Comparison of ENCODE assay signal across 10 cellular contexts in the genomic region with DNA sequence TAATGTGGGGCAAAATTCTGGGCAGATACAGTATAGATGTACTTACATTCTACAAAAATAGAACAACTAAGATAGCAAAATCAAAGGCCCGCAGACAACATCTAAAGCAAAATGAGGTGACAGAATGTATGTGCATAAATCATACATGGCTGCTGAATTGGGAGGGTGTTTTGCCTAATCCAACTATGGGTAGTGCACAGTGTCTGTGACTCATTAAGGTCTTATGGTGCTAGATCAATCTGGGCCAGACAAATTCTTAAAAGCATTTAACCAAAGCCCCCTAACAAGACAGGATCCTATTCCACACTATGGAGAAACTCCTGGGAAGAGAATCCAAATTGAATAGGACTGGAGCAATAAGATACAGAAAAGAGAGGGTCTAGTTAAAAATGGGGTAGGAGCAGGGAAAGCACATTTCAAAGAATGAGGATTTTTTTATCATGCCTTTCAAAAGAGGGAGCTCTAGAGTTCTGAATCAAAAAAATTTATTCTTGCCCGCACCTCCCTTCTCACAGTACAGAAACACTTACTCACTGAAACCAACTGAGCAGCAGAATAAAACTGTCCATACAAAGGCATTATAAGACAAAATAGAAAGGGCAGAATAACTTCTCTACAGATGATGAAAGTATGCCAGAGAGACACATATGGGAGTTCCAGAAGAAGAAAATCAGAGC.
DNase-seq lines count a peak whose midpoint lies in the region; ATAC-seq and TF ChIP-seq lines count a peak whose summit lies in the region.
"Had no signal": no experiment of that assay in that cellular context is flagged by ENCODE, and none has a peak within 500 bp of the region (broad histone marks: within the 10 kb centered on the region; RNA-seq: fewer than 3 reads in every experiment).

No MANE protein-coding gene starts in this region.

- intact Hi-C loops in activated T-helper 2 cell treated with anti-CD3 and anti-CD28 coated beads, Interferon-gamma antibody, Interleukin-2, Interleukin-4, amounts not matched to agents 10 μg/mL and 5 μg/mL and 100 μg/mL, durations not matched to agents 14 hours and 24 hours and 36 hours (cut with micrococcal nuclease) = no loop called here

- H3K9me3 Mint-ChIP-seq in activated naive CD4-positive, alpha-beta T cell treated with anti-CD3 and anti-CD28 coated beads, Interleukin-2, amount 50 U/mL, for 72 hours = peaks cover 9 to 11% of the 10 kb centered on the region in 2 donors
- H3K9me3 Mint-ChIP-seq in activated T-helper 2 cell treated with anti-CD3 and anti-CD28 coated beads, Interferon-gamma antibody, Interleukin-2, Interleukin-4, amounts not matched to agents 10 μg/mL and 5 μg/mL and 100 μg/mL, durations not matched to agents 14 hours and 24 hours and 36 hours = peaks cover 38% of the 10 kb centered on the region

- no peak overlapping the region for H3K4me2 ChIP-seq in OCI-LY3 (ENCODE audit: low read length)

- H3K27ac ChIP-seq in OCI-LY3 (ENCODE audit: low read length) = no peak overlapping the region
- no peak overlapping the region for H3K27ac ChIP-seq in thoracic aorta
- H3K27ac ChIP-seq in suprapubic skin = no peak overlapping the region

- no peaks in the 10 kb centered on the region for H3K27me3 ChIP-seq in OCI-LY3 (ENCODE audit: low read depth, low read length)
- no peaks in the 10 kb centered on the region for H3K27me3 ChIP-seq in thoracic aorta (replicated peaks; ENCODE audit: insufficient read depth)
- no peaks in the 10 kb centered on the region for H3K27me3 ChIP-seq in suprapubic skin

- no peak overlapping the region for H3K4me3 Mint-ChIP-seq in activated T-helper 2 cell treated with anti-CD3 and anti-CD28 coated beads, Interferon-gamma antibody, Interleukin-2, Interleukin-4, amounts not matched to agents 10 μg/mL and 5 μg/mL and 100 μg/mL, durations not matched to agents 14 hours and 24 hours and 36 hours (ENCODE audit: low read depth)
- H3K4me3 Mint-ChIP-seq: CD4-positive, CD25-positive, alpha-beta regulatory T cell had no signal

- 77% methylated on average over 2 of the region's 2 CpGs for WGBS in suprapubic skin

- H3K4me1 Mint-ChIP-seq in activated T-helper 2 cell treated with anti-CD3 and anti-CD28 coated beads, Interferon-gamma antibody, Interleukin-2, Interleukin-4, amounts not matched to agents 10 μg/mL and 5 μg/mL and 100 μg/mL, durations not matched to agents 14 hours and 24 hours and 36 hours (ENCODE audit: low read depth) = peaks cover 11% of the 10 kb centered on the region

- TF ChIP-seq POLR2A in suprapubic skin (IDR thresholded peaks at IDR 0.05) = no peak

- H3K36me3 ChIP-seq in OCI-LY3 (replicated peaks; ENCODE audit: low read depth, low read length) = peaks cover 4% of the 10 kb centered on the region
- H3K36me3 ChIP-seq in thoracic aorta = no peaks in the 10 kb centered on the region
- H3K36me3 ChIP-seq in suprapubic skin = no peaks in the 10 kb centered on the region

- no peak for TF ChIP-seq EP300 in suprapubic skin (IDR thresholded peaks at IDR 0.05)

- H3K9ac ChIP-seq in OCI-LY3 (ENCODE audit: low read length) = no peak overlapping the region

- no peak overlapping the region for H3K4me3 ChIP-seq in OCI-LY3 (ENCODE audit: low read length)
- no peak overlapping the region for H3K4me3 ChIP-seq in epithelial cell of esophagus (ENCODE audit: low read length)
- no peak overlapping the region for H3K4me3 ChIP-seq in thoracic aorta
- no peak overlapping the region for H3K4me3 ChIP-seq in suprapubic skin

- peaks cover 6 to 9% of the 10 kb centered on the region in 2 donors for H3K36me3 Mint-ChIP-seq in activated naive CD4-positive, alpha-beta T cell treated with anti-CD3 and anti-CD28 coated beads, Interleukin-2, amount 50 U/mL, for 72 hours
- H3K36me3 Mint-ChIP-seq in activated T-helper 2 cell treated with anti-CD3 and anti-CD28 coated beads, Interferon-gamma antibody, Interleukin-2, Interleukin-4, amounts not matched to agents 10 μg/mL and 5 μg/mL and 100 μg/mL, durations not matched to agents 14 hours and 24 hours and 36 hours (ENCODE audit: low read depth) = peaks cover 16% of the 10 kb centered on the region
- H3K36me3 Mint-ChIP-seq: CD4-positive, CD25-positive, alpha-beta regulatory T cell had no signal

- H3K27ac Mint-ChIP-seq in activated naive CD4-positive, alpha-beta T cell treated with anti-CD3 and anti-CD28 coated beads, Interleukin-2, amount 50 U/mL, for 72 hours = no peak overlapping the region
- H3K27ac Mint-ChIP-seq in activated T-helper 2 cell treated with anti-CD3 and anti-CD28 coated beads, Interferon-gamma antibody, Interleukin-2, Interleukin-4, amounts not matched to agents 10 μg/mL and 5 μg/mL and 100 μg/mL, durations not matched to agents 14 hours and 24 hours and 36 hours = no peak overlapping the region
- H3K27ac Mint-ChIP-seq: CD4-positive, CD25-positive, alpha-beta regulatory T cell had no signal

- peaks cover 2% of the 10 kb centered on the region for H3K27me3 Mint-ChIP-seq in activated T-helper 2 cell treated with anti-CD3 and anti-CD28 coated beads, Interferon-gamma antibody, Interleukin-2, Interleukin-4, amounts not matched to agents 10 μg/mL and 5 μg/mL and 100 μg/mL, durations not matched to agents 14 hours and 24 hours and 36 hours (ENCODE audit: low read depth)
- H3K27me3 Mint-ChIP-seq: CD4-positive, CD25-positive, alpha-beta regulatory T cell had no signal

- no peak for DNase-seq in activated naive CD4-positive, alpha-beta T cell treated with anti-CD3 and anti-CD28 coated beads, Interleukin-2, amount 50 U/mL, for 72 hours (ENCODE audit: low spot score in 2 of 2)
- no peak for DNase-seq in activated naive CD4-positive, alpha-beta T cell treated with Interleukin-2 at 50 U/mL for 16 hours
- peak; percentile 31 for DNase-seq in epithelial cell of esophagus (ENCODE audit: low read depth)
- DNase-seq in thoracic aorta (ENCODE audit: low spot score) = no peak
- DNase-seq in suprapubic skin (ENCODE audit: low spot score in 2 of 2) = no peak
- DNase-seq in activated T-helper 2 cell treated with anti-CD3 and anti-CD28 coated beads, Interferon-gamma antibody, Interleukin-2, Interleukin-4, amounts not matched to agents 10 μg/mL and 5 μg/mL and 100 μg/mL, durations not matched to agents 14 hours and 24 hours and 36 hours (ENCODE audit: low spot score) = no peak
- no peak for DNase-seq in activated T-cell treated with anti-CD3 and anti-CD28 coated beads, Interleukin-2, amount 50 U/mL, for 1 hour
- DNase-seq: CD4-positive, CD25-positive, alpha-beta regulatory T cell; NCI-H2029 treated with DMSO at 0.1 percent for 48 hours had no signal

- TF ChIP-seq CTCF in OCI-LY3 (IDR thresholded peaks at IDR 0.05; ENCODE audit: low read depth, low read length) = peak; percentile 46
- TF ChIP-seq CTCF in epithelial cell of esophagus (IDR thresholded peaks at IDR 0.05; ENCODE audit: insufficient read depth, low read depth, low read length, missing control alignments) = peak; percentile 46
- peak; percentile 28 for TF ChIP-seq CTCF in thoracic aorta (IDR thresholded peaks at IDR 0.05)
- no peak for TF ChIP-seq CTCF in suprapubic skin (IDR thresholded peaks at IDR 0.05)

- no peaks in the 10 kb centered on the region for H4K20me1 ChIP-seq in OCI-LY3 (ENCODE audit: insufficient read depth, low read length)

- peak; percentile 36 to 68 for ATAC-seq in activated naive CD4-positive, alpha-beta T cell treated with anti-CD3 and anti-CD28 coated beads, Interleukin-2, amount 50 U/mL, for 72 hours
- no peak for ATAC-seq in thoracic aorta (ENCODE audit: insufficient number of reproducible peaks, low FRiP score, low read depth)

- H3K79me2 ChIP-seq in OCI-LY3 (ENCODE audit: low read length) = no peaks in the 10 kb centered on the region

- no peak overlapping the region for H2AFZ ChIP-seq in OCI-LY3 (ENCODE audit: low read depth, low read length)

- H3K9me3 ChIP-seq in OCI-LY3 (ENCODE audit: insufficient read depth, low read length) (0 out of 2 replicates have a peak, but pooled peaks cover 3% of the 10 kb centered on the region), thoracic aorta (peaks cover 4% of the 10 kb centered on the region), suprapubic skin (no peaks in the 10 kb centered on the region)

- H3K4me1 ChIP-seq in OCI-LY3 (ENCODE audit: low read length) (peaks cover 2% of the 10 kb centered on the region; the same call in 1 of the 2 replicates), thoracic aorta (ENCODE audit: control insufficient read depth in 1 of 2, low read depth in 2 of 2) (no peaks in the 10 kb centered on the region), suprapubic skin (no peaks in the 10 kb centered on the region)

Comparison
In these comparisons a context has a peak if more than half of its experiments do, and no peak if none do; other contexts are left out.
1. CTCF ChIP-seq: peak in OCI-LY3 (single experiment), epithelial cell of esophagus (single experiment) and thoracic aorta (single experiment); none in suprapubic skin (0 of 2).